ENCODE assay signal across 8 cellular contexts in genomic region chr17:75779987-75780889, GRCh38. TPM values are rescaled to one million over a fixed set of nuclear protein-coding genes. Genes with fewer than 3 reads are reported as not detected.
DNase-seq lines count a peak whose midpoint lies in the region; ATAC-seq, FAIRE-seq and TF ChIP-seq lines count a peak whose summit lies in the region.

No MANE protein-coding gene starts in this region.

- TF ChIP-seq CTCF in Calu3 (IDR thresholded peaks at IDR 0.05; ENCODE audit: unreplicated experiment) (no peak), osteocyte (IDR thresholded peaks at IDR 0.05) (no peak)

- no TSS peak for BruUV-seq in Calu3 (replicated peaks; lab: Mats Ljungman, UMichigan)

- H3K9ac ChIP-seq in duodenal mucosa (ENCODE audit: low read depth in 1 of 2, low read length in 2 of 2), result no peak overlapping the region

- peaks cover 33 to 35% of the 10 kb centered on the region in 2 donors for H3K4me1 ChIP-seq in duodenal mucosa (ENCODE audit: control insufficient read depth in 1 of 2, insufficient read depth in 2 of 2, low read length in 2 of 2)

- peak overlapping the region; percentile 98 for H3K27ac ChIP-seq in duodenal mucosa (ENCODE audit: low read depth, low read length)

- peaks cover 22% of the 10 kb centered on the region for H3K4me1 Mint-ChIP-seq in Calu3 (ENCODE audit: low read depth, unreplicated experiment)
- peaks cover 49% of the 10 kb centered on the region for H3K4me1 Mint-ChIP-seq in osteocyte (ENCODE audit: unreplicated experiment)

- no peaks in the 10 kb centered on the region for H3K27me3 ChIP-seq in duodenal mucosa (ENCODE audit: control insufficient read depth in 1 of 2, insufficient read depth in 2 of 2, low read length in 2 of 2)

- no peak overlapping the region for H3K4me3 ChIP-seq in duodenal mucosa (ENCODE audit: low read depth in 1 of 2, low read length in 2 of 2)

- CTCF ChIA-PET in Calu3 (lab: Charles Lee), result interaction anchor here (0.6 to 1.6 kb wide), 10 partner anchors 15 to 202 kb away, joined by 3 to 7 read pairs (median 4); partner anchors contain the start of genes GALK1, ITGB4 and WBP2

- peaks cover 76% of the 10 kb centered on the region for H3K36me3 Mint-ChIP-seq in Calu3 (ENCODE audit: insufficient read depth, unreplicated experiment)
- peaks cover 29% of the 10 kb centered on the region for H3K36me3 Mint-ChIP-seq in osteocyte (ENCODE audit: unreplicated experiment)

- peak overlapping the region; percentile 100 for H3K27ac Mint-ChIP-seq in Calu3 (ENCODE audit: unreplicated experiment)
- peak overlapping the region; percentile 72 for H3K27ac Mint-ChIP-seq in osteocyte (ENCODE audit: unreplicated experiment)

- intact Hi-C loops in Calu3 (cut with micrococcal nuclease; ENCODE audit: unreplicated experiment), result loop anchor here (5.0 kb wide), 1 partner anchor 97 kb away; the partner anchor contains the start of gene TRIM47

- DNase-seq in Calu3, result no peak
- peak; percentile 89 for DNase-seq in OCI-M2 (lab: John Stamatoyannopoulos, UW; ENCODE audit: unreplicated experiment)
- DNase-seq in osteocyte (ENCODE audit: extremely low spot score, unreplicated experiment), result no peak
- no peak for DNase-seq in left lobe of liver (ENCODE audit: low spot score)
- no peak for DNase-seq in COLO668 (lab: John Stamatoyannopoulos, UW; ENCODE audit: unreplicated experiment)
- DNase-seq in activated CD4-positive, CD25-positive, alpha-beta regulatory T cell (lab: John Stamatoyannopoulos, UW), result no peak
- DNase-seq in urothelium cell line (ENCODE audit: low spot score), result no peak

- H3K36me3 ChIP-seq in duodenal mucosa (ENCODE audit: control insufficient read depth in 1 of 2, insufficient read depth in 2 of 2, low read length in 2 of 2), result peaks cover 21 to 30% of the 10 kb centered on the region in 2 donors

- H3K9me3 ChIP-seq in duodenal mucosa (ENCODE audit: control insufficient read depth in 1 of 2, low read length in 2 of 2), result no peaks in the 10 kb centered on the region

- H3K4me3 Mint-ChIP-seq in Calu3 (ENCODE audit: low read depth, unreplicated experiment) (peak overlapping the region; percentile 77), osteocyte (ENCODE audit: unreplicated experiment) (peak overlapping the region; percentile 92)

- no peaks in the 10 kb centered on the region for H3K9me3 Mint-ChIP-seq in Calu3 (ENCODE audit: low read depth, unreplicated experiment)
- no peaks in the 10 kb centered on the region for H3K9me3 Mint-ChIP-seq in osteocyte (ENCODE audit: unreplicated experiment)

- FAIRE-seq in urothelium cell line (lab: Jason Lieb, UNC), result no peak

- no peak for ATAC-seq in left lobe of liver

- H3K27me3 Mint-ChIP-seq in Calu3 (ENCODE audit: unreplicated experiment) (peaks cover 12% of the 10 kb centered on the region), osteocyte (ENCODE audit: unreplicated experiment) (no peaks in the 10 kb centered on the region)

RNA-seq across cellular contexts. Expression of gene UNK, which starts 4.4 kb away (rescaled TPM):
- total RNA-seq in Calu3 (2022), result 26.0 and 29.7 TPM in 2 replicates
- 35.1 and 38.2 TPM in 2 replicates for total RNA-seq in osteocyte
- 7.0 TPM for total RNA-seq in left lobe of liver

RNA-seq across cellular contexts. Expression of gene GALK1, which starts 15.2 kb away (rescaled TPM):
- 20.4 and 20.5 TPM in 2 replicates for total RNA-seq in Calu3 (2022)
- total RNA-seq in osteocyte, result 30.3 and 31.2 TPM in 2 replicates
- total RNA-seq in left lobe of liver, result 90.9 TPM

RNA-seq across cellular contexts. Expression of gene ITGB4, which starts 59.0 kb away (rescaled TPM):
- total RNA-seq in Calu3 (2022) (253 and 301 TPM in 2 replicates), osteocyte (460 and 524 TPM in 2 replicates), left lobe of liver (2.6 TPM)

Comparison
In these comparisons a context has a peak if more than half of its experiments do, and no peak if none do; other contexts are left out.
1. RNA of gene ITGB4, which starts 59.0 kb away (total RNA-seq): 460 to 524 TPM in osteocyte and 253 to 301 TPM in Calu3; 2.6 TPM in left lobe of liver (single experiment); every median in the first group is over 10 times any median in the second.